1 cellular context compared by ENCODE assay signal in genomic region chr5:43179836-43180235, GRCh38.
TF ChIP-seq lines count a peak whose summit lies in the region.

No MANE protein-coding gene starts in this region.

TF ChIP-seq in GM23338, 12 proteins besides CTCF, POLR2A, EP300 and RAD21 (continued from another document):
- TF ChIP-seq REST (IDR thresholded peaks at IDR 0.05; ENCODE audit: unreplicated experiment) (no peak), CREB1 (CRISPR knock-in tag; IDR thresholded peaks at IDR 0.05; ENCODE audit: low read depth) (no peak), EZH2 (IDR thresholded peaks at IDR 0.05; ENCODE audit: low read depth, unreplicated experiment) (no peak), NANOG (IDR thresholded peaks at IDR 0.05; ENCODE audit: borderline replicate concordance) (no peak), POLR2AphosphoS5 (IDR thresholded peaks at IDR 0.05; ENCODE audit: low read depth) (no peak), EZH2phosphoT487 (IDR thresholded peaks at IDR 0.05; ENCODE audit: unreplicated experiment) (no peak), STAT1 (IDR thresholded peaks at IDR 0.05; ENCODE audit: unreplicated experiment) (no peak)
